In genomic region chr4:3520796-3521600, GRCh38 we compare ENCODE assay signal across 34 cellular contexts. TPM values are rescaled to one million over a fixed set of nuclear protein-coding genes. Genes with fewer than 3 reads are reported as not detected.
A peak's percentile ranks its signal among the peaks of the same experiment; 100 is the strongest.
DNase-seq lines count a peak whose midpoint lies in the region; ATAC-seq and TF ChIP-seq lines count a peak whose summit lies in the region.
"Had no signal": no experiment of that assay in that cellular context is flagged by ENCODE, and none has a peak within 500 bp of the region (broad histone marks: within the 10 kb centered on the region; RNA-seq: fewer than 3 reads in every experiment).

No MANE protein-coding gene starts in this region.

- H3K4me1 ChIP-seq in lower lobe of right lung (no peaks in the 10 kb centered on the region), transverse colon (no peaks in the 10 kb centered on the region)
- H3K4me1 ChIP-seq: heart right ventricle, right lobe of liver, SJSA1, tibial nerve had no signal

- peaks cover 21% of the 10 kb centered on the region for H3K36me3 Mint-ChIP-seq in chondrocyte (ENCODE audit: low read depth)
- H3K36me3 Mint-ChIP-seq in type B pancreatic cell: no peaks in the 10 kb centered on the region

- H3K27me3 Mint-ChIP-seq in chondrocyte (ENCODE audit: low read depth): no peaks in the 10 kb centered on the region
- no peaks in the 10 kb centered on the region for H3K27me3 Mint-ChIP-seq in type B pancreatic cell
- H3K27me3 Mint-ChIP-seq: activated CD4-positive, alpha-beta T cell treated with anti-CD3 and anti-CD28 coated beads, Interleukin-2, amount 10 ng/mL, durations not matched to agents 7 days and 5 days; effector memory CD8-positive, alpha-beta T cell had no signal

- H3K27ac ChIP-seq in lower lobe of right lung: no peak overlapping the region
- H3K27ac ChIP-seq in transverse colon: no peak overlapping the region
- H3K27ac ChIP-seq: cardiac muscle cell, heart right ventricle, right lobe of liver, SJSA1, tibial nerve, WERI-Rb-1 had no signal

- intact Hi-C loops in left cardiac atrium (cut with DNase I) (no loop called here), cardiac septum (cut with DNase I) (no loop called here), lower lobe of right lung (cut with DNase I) (no loop called here), transverse colon (cut with DNase I; ENCODE audit: low total_unique reads) (no loop called here)

- 91 to 100% methylated on average over 2 to 29 of the region's 31 CpGs for WGBS in transverse colon (ENCODE audit: low coverage in 1 of 2), 2 donors

- no peaks in the 10 kb centered on the region for H3K9me3 Mint-ChIP-seq in chondrocyte (ENCODE audit: low read depth)
- H3K9me3 Mint-ChIP-seq in type B pancreatic cell: no peaks in the 10 kb centered on the region
- H3K9me3 Mint-ChIP-seq: activated CD4-positive, alpha-beta T cell treated with anti-CD3 and anti-CD28 coated beads, Interleukin-2, amount 10 ng/mL, durations not matched to agents 7 days and 5 days; effector memory CD8-positive, alpha-beta T cell had no signal

- DNase-seq in left cardiac atrium (peak; percentile 26), cardiac septum (ENCODE audit: low spot score) (no peak), chondrocyte (ENCODE audit: low spot score) (peak; percentile 87), lower lobe of right lung (peak; percentile 43), transverse colon (peak; percentile 8), occipital lobe (lab: John Stamatoyannopoulos, UW) (no peak), NCI-H2081 treated with DMSO at 0.1 percent for 48 hours (lab: John Stamatoyannopoulos, UW) (no peak), type B pancreatic cell (ENCODE audit: extremely low spot score, unreplicated experiment) (no peak)
- DNase-seq: activated CD4-positive, alpha-beta T cell treated with anti-CD3 and anti-CD28 coated beads, Interleukin-2, amount 10 ng/mL, durations not matched to agents 7 days and 5 days; activated effector memory CD4-positive, alpha-beta T cell treated with Interleukin-2 at 50 U/mL for 16 hours; BE2C; cortex of kidney; DMS153; effector memory CD8-positive, alpha-beta T cell; foreskin fibroblast; HCEC 1CT; heart right ventricle; Karpas-422; NCI-H1436; NCI-H2081; NCI-H226; NCI-H69; stimulated activated CD4-positive, alpha-beta T cell treated with anti-CD3 and anti-CD28 coated beads, Interleukin-4, amount 100 ng/mL, for 4 hours; T-helper 9 cell; WERI-Rb-1 had no signal

- H3K27me3 ChIP-seq in lower lobe of right lung (ENCODE audit: low read depth) (no peaks in the 10 kb centered on the region), transverse colon (no peaks in the 10 kb centered on the region)
- H3K27me3 ChIP-seq: BE2C, cardiac muscle cell, heart right ventricle, right lobe of liver, SJSA1, tibial nerve had no signal

- H3K27ac Mint-ChIP-seq in chondrocyte (ENCODE audit: unreplicated experiment) (no peak overlapping the region), type B pancreatic cell (no peak overlapping the region)
- H3K27ac Mint-ChIP-seq: activated CD4-positive, alpha-beta T cell treated with anti-CD3 and anti-CD28 coated beads, Interleukin-2, amount 10 ng/mL, durations not matched to agents 7 days and 5 days had no signal

- in situ Hi-C loops in transverse colon (cut with MboI; ENCODE audit: low pct_ligation_motif_present in 1 of 4, low pct_unique_long_range_greater_than_20kb in 1 of 4, low sequenced_read_pairs in 3 of 4): no loop called here

- H3K4me1 Mint-ChIP-seq in chondrocyte (ENCODE audit: low read depth) (no peaks in the 10 kb centered on the region), type B pancreatic cell (ENCODE audit: unreplicated experiment) (no peaks in the 10 kb centered on the region)
- H3K4me1 Mint-ChIP-seq: activated CD4-positive, alpha-beta T cell treated with anti-CD3 and anti-CD28 coated beads, Interleukin-2, amount 10 ng/mL, durations not matched to agents 7 days and 5 days had no signal

- TF ChIP-seq CTCF in chondrocyte (IDR thresholded peaks at IDR 0.05): no peak
- no peak for TF ChIP-seq CTCF in lower lobe of right lung (IDR thresholded peaks at IDR 0.05)
- TF ChIP-seq CTCF in transverse colon (IDR thresholded peaks at IDR 0.05): no peak
- TF ChIP-seq CTCF in type B pancreatic cell (conservative IDR thresholded peaks at IDR 0.05): no peak

- H3K9me3 ChIP-seq in lower lobe of right lung (no peaks in the 10 kb centered on the region), transverse colon (no peaks in the 10 kb centered on the region)
- H3K9me3 ChIP-seq: BE2C, heart right ventricle, right lobe of liver, SJSA1, tibial nerve had no signal

- no peak for ATAC-seq in left cardiac atrium
- no peak for ATAC-seq in lower lobe of right lung
- ATAC-seq: effector memory CD8-positive, alpha-beta T cell; GM12878; Panc1; right lobe of liver had no signal

- no peak for TF ChIP-seq POLR2A in transverse colon (IDR thresholded peaks at IDR 0.05)

- H3K36me3 ChIP-seq in lower lobe of right lung (peaks cover 98% of the 10 kb centered on the region), transverse colon (peaks cover 0 to 52% (median 32%) of the 10 kb centered on the region in 4 donors)

- H3K4me3 Mint-ChIP-seq in chondrocyte (ENCODE audit: unreplicated experiment) (no peak overlapping the region), type B pancreatic cell (no peak overlapping the region)
- H3K4me3 Mint-ChIP-seq: activated CD4-positive, alpha-beta T cell treated with anti-CD3 and anti-CD28 coated beads, Interleukin-2, amount 10 ng/mL, durations not matched to agents 7 days and 5 days; effector memory CD8-positive, alpha-beta T cell had no signal

- no peak for TF ChIP-seq EP300 in transverse colon (IDR thresholded peaks at IDR 0.05; ENCODE audit: low read depth)

- no peak overlapping the region for H3K4me3 ChIP-seq in lower lobe of right lung
- H3K4me3 ChIP-seq in transverse colon: no peak overlapping the region
- H3K4me3 ChIP-seq: cardiac muscle cell, GM12878, heart right ventricle, right lobe of liver, SJSA1, tibial nerve had no signal

RNA-seq across cellular contexts. Expression of gene LRPAP1, which starts 11.2 kb away (rescaled TPM):
- total RNA-seq in left cardiac atrium: 100 to 1,000 TPM; 226 to 312 TPM
- 275 TPM for total RNA-seq in cardiac septum
- total RNA-seq in chondrocyte: 135 to 142 TPM (median 142 TPM) in 3 replicates
- total RNA-seq in lower lobe of right lung: 224 TPM
- 100 to 1,000 TPM in 3 of 4 donors, 10 to 100 TPM in 1; 98.6 to 140 (median 115) TPM for total RNA-seq in transverse colon
- total RNA-seq in occipital lobe: 12.6 TPM
- total RNA-seq in type B pancreatic cell (ENCODE audit: low replicate concordance): 152 and 212 TPM in 2 replicates

RNA-seq across cellular contexts. Expression of gene DOK7, which starts 57.9 kb away (rescaled TPM):
- total RNA-seq in left cardiac atrium (10 to 100 TPM; 21.5 to 38.2 TPM), cardiac septum (62.7 TPM), chondrocyte (0.37 TPM in 1 of 3 replicates, not detected in the others), lower lobe of right lung (4.0 TPM), transverse colon (under 1 TPM in 2 of 4 donors, not detected in 2; 0.27 to 0.95 TPM), occipital lobe (not detected), type B pancreatic cell (ENCODE audit: low replicate concordance) (0.55 and 0.72 TPM in 2 replicates)
- total RNA-seq: activated CD4-positive, alpha-beta T cell treated with anti-CD3 and anti-CD28 coated beads, Interleukin-2, amount 10 ng/mL, durations not matched to agents 7 days and 5 days; activated CD8-positive, alpha-beta memory T cell treated with anti-CD3 and anti-CD28 coated beads for 36 hours; astrocyte; lung microvascular endothelial cell had no signal

Comparison
In these comparisons a context has a peak if more than half of its experiments do, and no peak if none do; other contexts are left out.
1. DNase-seq: peak in left cardiac atrium (single experiment), chondrocyte (single experiment), lower lobe of right lung (single experiment) and transverse colon (single experiment); none in cardiac septum (single experiment), occipital lobe (single experiment), NCI-H2081 treated with DMSO at 0.1 percent for 48 hours (single experiment) and type B pancreatic cell (single experiment).